In the genomic region with DNA sequence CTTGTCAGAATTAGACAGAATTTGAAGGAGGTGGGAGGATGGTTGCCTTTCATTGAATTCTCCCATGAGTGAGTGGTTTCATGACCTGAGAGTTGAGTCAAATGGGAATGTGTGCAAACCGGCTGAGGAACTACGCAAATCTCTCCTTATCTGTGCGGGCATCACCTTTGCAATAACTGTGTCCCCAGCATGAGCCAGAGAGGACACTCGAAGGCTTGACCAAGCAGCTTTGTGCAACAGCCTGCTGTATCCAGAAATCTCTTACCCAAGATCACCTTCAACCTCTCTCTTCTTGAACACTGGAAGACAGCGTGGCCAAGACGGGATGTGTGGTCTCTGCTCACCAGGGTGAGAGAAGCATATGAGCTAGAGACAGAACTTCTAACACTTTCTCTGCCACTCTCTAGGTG, we compare ENCODE assay signal across 14 cellular contexts.
A peak's percentile ranks its signal among the peaks of the same experiment; 100 is the strongest.
DNase-seq lines count a peak whose midpoint lies in the region; ATAC-seq and TF ChIP-seq lines count a peak whose summit lies in the region.
"Had no signal": no experiment of that assay in that cellular context is flagged by ENCODE, and none has a peak within 500 bp of the region (broad histone marks: within the 10 kb centered on the region; RNA-seq: fewer than 3 reads in every experiment).

No MANE protein-coding gene starts in this region.

- no peaks in the 10 kb centered on the region for H3K9me3 ChIP-seq in CD4-positive, CD25-positive, alpha-beta regulatory T cell (ENCODE audit: control insufficient read depth in 2 of 2, low read length in 2 of 2)
- no peaks in the 10 kb centered on the region for H3K9me3 ChIP-seq in CD8-positive, alpha-beta memory T cell (ENCODE audit: low read length)
- H3K9me3 ChIP-seq in endodermal cell (ENCODE audit: control insufficient read depth, low read length) (no peaks in the 10 kb centered on the region), PC-9 (ENCODE audit: insufficient read depth, low read depth) (no peaks in the 10 kb centered on the region)
- H3K9me3 ChIP-seq: breast epithelium, tibial nerve had no signal

- H3F3A ChIP-seq in PC-9 (ENCODE audit: insufficient read depth, low read depth) = no peaks in the 10 kb centered on the region

- H3K4me1 ChIP-seq in CD4-positive, CD25-positive, alpha-beta regulatory T cell (ENCODE audit: control insufficient read depth, insufficient read depth, low read length, poor library complexity, severe bottlenecking) = peaks cover 62% of the 10 kb centered on the region
- peaks cover 86% of the 10 kb centered on the region for H3K4me1 ChIP-seq in CD8-positive, alpha-beta memory T cell (ENCODE audit: insufficient read depth, low read length)
- no peaks in the 10 kb centered on the region for H3K4me1 ChIP-seq in endodermal cell (ENCODE audit: control insufficient read depth, insufficient read depth, low read length)
- no peaks in the 10 kb centered on the region for H3K4me1 ChIP-seq in PC-9 (replicated peaks; ENCODE audit: insufficient read depth)
- H3K4me1 ChIP-seq: breast epithelium, tibial nerve had no signal

- H3K79me2 ChIP-seq in PC-9 (ENCODE audit: low read depth) = no peaks in the 10 kb centered on the region

- H3K27ac Mint-ChIP-seq in CD4-positive, CD25-positive, alpha-beta regulatory T cell = peak overlapping the region; percentile 76 to 93 (median 91)
- H3K27ac Mint-ChIP-seq in CD8-positive, alpha-beta memory T cell = peak overlapping the region; percentile 9 to 92 (median 72)
- H3K27ac Mint-ChIP-seq in T-helper 2 cell treated with Interferon-gamma antibody and Interleukin-4, amounts not matched to agents 5 μg/mL and 100 μg/mL, for 36 hours = peak overlapping the region; percentile 83
- no peak overlapping the region for H3K27ac Mint-ChIP-seq in endodermal cell

- H3K27me3 Mint-ChIP-seq in CD4-positive, CD25-positive, alpha-beta regulatory T cell = no peaks in the 10 kb centered on the region
- no peaks in the 10 kb centered on the region for H3K27me3 Mint-ChIP-seq in CD8-positive, alpha-beta memory T cell
- no peaks in the 10 kb centered on the region for H3K27me3 Mint-ChIP-seq in T-helper 2 cell treated with Interferon-gamma antibody and Interleukin-4, amounts not matched to agents 5 μg/mL and 100 μg/mL, for 36 hours (ENCODE audit: low read depth)
- H3K27me3 Mint-ChIP-seq in endodermal cell (ENCODE audit: insufficient read depth) = no peaks in the 10 kb centered on the region

- no peak for ATAC-seq in CD4-positive, CD25-positive, alpha-beta regulatory T cell (ENCODE audit: low read depth in 2 of 2)
- ATAC-seq in GM21360 (IDR thresholded peaks at IDR 0.05; ENCODE audit: unreplicated experiment) = no peak
- ATAC-seq: right cardiac atrium had no signal

- peak overlapping the region in 3 of 4 donors; percentile 41 to 80 (median 50) for H3K4me3 Mint-ChIP-seq in CD4-positive, CD25-positive, alpha-beta regulatory T cell
- peak overlapping the region in 5 of 7 donors; percentile 53 to 78 (median 65) for H3K4me3 Mint-ChIP-seq in CD8-positive, alpha-beta memory T cell
- H3K4me3 Mint-ChIP-seq in T-helper 2 cell treated with Interferon-gamma antibody and Interleukin-4, amounts not matched to agents 5 μg/mL and 100 μg/mL, for 36 hours = peak overlapping the region; percentile 61
- H3K4me3 Mint-ChIP-seq in endodermal cell = no peak overlapping the region

- H3K36me3 Mint-ChIP-seq in CD4-positive, CD25-positive, alpha-beta regulatory T cell = no peaks in the 10 kb centered on the region
- no peaks in the 10 kb centered on the region for H3K36me3 Mint-ChIP-seq in CD8-positive, alpha-beta memory T cell
- peaks cover 5% of the 10 kb centered on the region for H3K36me3 Mint-ChIP-seq in T-helper 2 cell treated with Interferon-gamma antibody and Interleukin-4, amounts not matched to agents 5 μg/mL and 100 μg/mL, for 36 hours (ENCODE audit: low read depth)
- H3K36me3 Mint-ChIP-seq in endodermal cell (ENCODE audit: low read depth) = no peaks in the 10 kb centered on the region

- CTCF ChIA-PET in CD8-positive, alpha-beta memory T cell (lab: Charles Lee) = interaction anchor here (0.8 to 1.5 kb wide), 9 partner anchors 8 to 157 kb away, joined by 3 to 5 read pairs (median 3); no protein-coding TSS in a partner anchor
- CTCF ChIA-PET in PC-9 (lab: Charles Lee) = no interaction called here

- H4K20me1 ChIP-seq in PC-9 (ENCODE audit: insufficient read depth) = no peaks in the 10 kb centered on the region

- intact Hi-C loops in PC-9 (cut with micrococcal nuclease; ENCODE audit: unreplicated experiment) = no loop called here

- no peaks in the 10 kb centered on the region for H3K9me3 Mint-ChIP-seq in CD4-positive, CD25-positive, alpha-beta regulatory T cell
- H3K9me3 Mint-ChIP-seq in CD8-positive, alpha-beta memory T cell = no peaks in the 10 kb centered on the region
- H3K9me3 Mint-ChIP-seq in T-helper 2 cell treated with Interferon-gamma antibody and Interleukin-4, amounts not matched to agents 5 μg/mL and 100 μg/mL, for 36 hours = no peaks in the 10 kb centered on the region
- H3K9me3 Mint-ChIP-seq in endodermal cell = no peaks in the 10 kb centered on the region

- no peak overlapping the region for H3K27ac ChIP-seq in CD4-positive, CD25-positive, alpha-beta regulatory T cell (ENCODE audit: insufficient read depth, low read length, poor library complexity, severe bottlenecking)
- H3K27ac ChIP-seq in CD8-positive, alpha-beta memory T cell (ENCODE audit: low read depth, low read length) = no peak overlapping the region
- H3K27ac ChIP-seq in endodermal cell (ENCODE audit: low read depth, low read length) = no peak overlapping the region
- H3K27ac ChIP-seq in PC-9 = no peak overlapping the region
- H3K27ac ChIP-seq: breast epithelium, C4-2B, tibial nerve had no signal

- H2AFZ ChIP-seq in PC-9 = no peak overlapping the region

- 91 to 100% methylated on average over 4 to 6 of the region's 6 CpGs for WGBS in endodermal cell (ENCODE audit: insufficient coverage in 1 of 2, insufficient read length in 1 of 2), 2 experiments

- no peak overlapping the region for H3K4me3 ChIP-seq in CD4-positive, CD25-positive, alpha-beta regulatory T cell (ENCODE audit: low read depth, low read length)
- H3K4me3 ChIP-seq in CD8-positive, alpha-beta memory T cell (ENCODE audit: low read length) = no peak overlapping the region
- H3K4me3 ChIP-seq in endodermal cell (ENCODE audit: low read length) = no peak overlapping the region
- no peak overlapping the region for H3K4me3 ChIP-seq in PC-9
- H3K4me3 ChIP-seq: breast epithelium, tibial nerve had no signal

- H3K4me1 Mint-ChIP-seq in CD4-positive, CD25-positive, alpha-beta regulatory T cell = peaks cover 10 to 90% (median 48%) of the 10 kb centered on the region in 4 donors
- peaks cover 78 to 90% (median 85%) of the 10 kb centered on the region in 3 donors for H3K4me1 Mint-ChIP-seq in CD8-positive, alpha-beta memory T cell
- H3K4me1 Mint-ChIP-seq in T-helper 2 cell treated with Interferon-gamma antibody and Interleukin-4, amounts not matched to agents 5 μg/mL and 100 μg/mL, for 36 hours (ENCODE audit: low read depth) = peaks cover 90% of the 10 kb centered on the region
- no peaks in the 10 kb centered on the region for H3K4me1 Mint-ChIP-seq in endodermal cell

- DNase-seq in CD4-positive, CD25-positive, alpha-beta regulatory T cell = no peak
- DNase-seq in CD8-positive, alpha-beta memory T cell = no peak
- peak; percentile 77 for DNase-seq in T-helper 2 cell treated with Interferon-gamma antibody and Interleukin-4, amounts not matched to agents 5 μg/mL and 100 μg/mL, for 36 hours (ENCODE audit: low spot score)
- peak; percentile 26 for DNase-seq in endodermal cell
- no peak for DNase-seq in NCI-H1105 treated with DMSO at 0.1 percent for 48 hours (lab: John Stamatoyannopoulos, UW)
- no peak for DNase-seq in PC-9
- DNase-seq: activated CD4-positive, CD25-positive, alpha-beta regulatory T cell; DND-41; NCI-H2029; right cardiac atrium had no signal

- POLR2A ChIA-PET in CD8-positive, alpha-beta memory T cell (lab: Charles Lee) = interaction anchor here (0.7 to 1.1 kb wide), 4 partner anchors 17 to 158 kb away, joined by 3 to 4 read pairs (median 3); no protein-coding TSS in a partner anchor
- POLR2A ChIA-PET in PC-9 (lab: Charles Lee; ENCODE audit: unreplicated experiment) = no interaction called here

- H3K36me3 ChIP-seq in CD4-positive, CD25-positive, alpha-beta regulatory T cell (ENCODE audit: control insufficient read depth, insufficient read depth, low read length) = no peaks in the 10 kb centered on the region
- H3K36me3 ChIP-seq in CD8-positive, alpha-beta memory T cell (ENCODE audit: insufficient read depth, low read length) = no peaks in the 10 kb centered on the region
- no peaks in the 10 kb centered on the region for H3K36me3 ChIP-seq in endodermal cell (ENCODE audit: control insufficient read depth, insufficient read depth, low read length)
- H3K36me3 ChIP-seq in PC-9 (ENCODE audit: low read depth) = no peaks in the 10 kb centered on the region
- H3K36me3 ChIP-seq: breast epithelium, tibial nerve had no signal

- H3K27me3 ChIP-seq in CD4-positive, CD25-positive, alpha-beta regulatory T cell (ENCODE audit: control insufficient read depth, insufficient read depth, low read length) = no peaks in the 10 kb centered on the region
- H3K27me3 ChIP-seq in CD8-positive, alpha-beta memory T cell (ENCODE audit: insufficient read depth, low read length, poor library complexity, severe bottlenecking) = no peaks in the 10 kb centered on the region
- no peaks in the 10 kb centered on the region for H3K27me3 ChIP-seq in endodermal cell (ENCODE audit: control insufficient read depth, insufficient read depth, low read length, poor library complexity, severe bottlenecking)
- peaks cover 92% of the 10 kb centered on the region for H3K27me3 ChIP-seq in PC-9 (ENCODE audit: insufficient read depth, low read depth)
- H3K27me3 ChIP-seq: breast epithelium, tibial nerve had no signal

- no peak for TF ChIP-seq CTCF in endodermal cell (conservative IDR thresholded peaks at IDR 0.05)
- no peak for TF ChIP-seq CTCF in PC-9 (conservative IDR thresholded peaks at IDR 0.05)

- no peak overlapping the region for H3K4me2 ChIP-seq in PC-9

- BruUV-seq in PC-9 (replicated peaks; lab: Mats Ljungman, UMichigan) = no TSS peak

- H3K9me2 ChIP-seq in PC-9 (ENCODE audit: insufficient read depth) = no peaks in the 10 kb centered on the region

- H3K9ac ChIP-seq in endodermal cell (ENCODE audit: extremely low read depth, low read length, poor library complexity, severe bottlenecking) = no peak overlapping the region

Comparison
In these comparisons a context has a peak if more than half of its experiments do, and no peak if none do; other contexts are left out.
1. DNase-seq: peak in T-helper 2 cell treated with Interferon-gamma antibody and Interleukin-4, amounts not matched to agents 5 μg/mL and 100 μg/mL, for 36 hours (single experiment) and endodermal cell (single experiment); none in CD4-positive, CD25-positive, alpha-beta regulatory T cell (0 of 3), CD8-positive, alpha-beta memory T cell (0 of 5), NCI-H1105 treated with DMSO at 0.1 percent for 48 hours (single experiment) and PC-9 (0 of 2).